Comparison of ENCODE assay signal across 26 cellular contexts in the genomic region with DNA sequence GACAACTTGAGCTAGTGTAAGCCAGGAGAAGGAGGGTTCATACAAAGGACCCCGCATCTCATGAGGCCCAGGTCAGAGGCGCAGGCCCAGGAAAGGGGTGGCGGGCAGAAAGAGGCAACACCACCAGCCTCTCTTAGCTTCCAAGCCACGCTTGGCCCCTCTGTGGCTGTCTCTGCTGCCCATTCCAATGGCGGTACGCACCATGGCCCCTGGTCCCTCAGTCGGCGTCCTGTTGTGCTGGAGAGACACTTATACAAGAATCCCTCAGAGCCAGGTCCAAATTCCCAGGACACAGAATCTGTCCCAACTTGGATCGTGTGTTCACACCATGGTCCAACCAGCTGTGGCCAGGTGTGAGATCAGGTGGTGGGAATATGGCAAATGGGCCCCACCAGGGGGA.
"Had no signal": no experiment of that assay in that cellular context is flagged by ENCODE, and none has a peak within 500 bp of the region (broad histone marks: within the 10 kb centered on the region; RNA-seq: fewer than 3 reads in every experiment).

No MANE protein-coding gene starts in this region.

- H3K9ac ChIP-seq: SK-N-SH had no signal

- H3K27ac ChIP-seq: ascending aorta, SJCRH30, WERI-Rb-1 had no signal

- H3K4me1 Mint-ChIP-seq: activated CD4-positive, alpha-beta memory T cell treated with anti-CD3 and anti-CD28 coated beads, Interleukin-2, amount 10 ng/mL, durations not matched to agents 7 days and 5 days had no signal

- DNase-seq: activated CD4-positive, alpha-beta memory T cell treated with anti-CD3 and anti-CD28 coated beads, Interleukin-2, amount 10 ng/mL, durations not matched to agents 7 days and 5 days; activated CD4-positive, alpha-beta T cell treated with anti-CD3 and anti-CD28 coated beads for 36 hours; activated CD4-positive, alpha-beta T cell treated with anti-CD3 and anti-CD28 coated beads, Interleukin-2, amount 50 U/mL, for 1 hour; activated naive CD4-positive, alpha-beta T cell treated with Interleukin-2 at 50 U/mL for 16 hours; activated naive CD8-positive, alpha-beta T cell treated with anti-CD3 and anti-CD28 coated beads, Interleukin-2, amount 50 U/mL, for 24 hours; activated T-cell treated with anti-CD3 and anti-CD28 coated beads for 4 hours; activated T-cell treated with anti-CD3 and anti-CD28 coated beads, Interleukin-2, amount 50 U/mL, for 48 hours; amniotic stem cell; NCI-H1105 treated with DMSO at 0.1 percent for 48 hours; NCI-H1436 treated with DMSO at 0.1 percent for 48 hours; NCI-H187; NCI-H2081; NCI-H510A treated with DMSO at 0.1 percent for 48 hours; NCI-H69; NK-92 treated with Interleukin-12 subunit alpha and Interleukin-12 subunit beta, amount 100 ng/mL, for 24 hours; OCI-M1; RPMI8226; SJCRH30; SK-N-SH; T-helper 1 cell; WERI-Rb-1 had no signal

- H3K4me2 ChIP-seq: SK-N-SH had no signal

- H3K4me1 ChIP-seq: ascending aorta, SJCRH30 had no signal

- H3K27me3 ChIP-seq: ascending aorta had no signal

- H3K9me3 Mint-ChIP-seq: activated CD4-positive, alpha-beta memory T cell treated with anti-CD3 and anti-CD28 coated beads, Interleukin-2, amount 10 ng/mL, durations not matched to agents 7 days and 5 days; activated naive CD4-positive, alpha-beta T cell treated with anti-CD3 and anti-CD28 coated beads, Interleukin-2, amount 50 U/mL, for 72 hours; activated naive CD8-positive, alpha-beta T cell treated with anti-CD3 and anti-CD28 coated beads, Interleukin-2, amount 50 U/mL, for 24 hours; activated T-helper 2 cell treated with anti-CD3 and anti-CD28 coated beads, Interferon-gamma antibody, Interleukin-2, Interleukin-4, amounts not matched to agents 10 μg/mL and 5 μg/mL and 100 μg/mL, durations not matched to agents 14 hours and 24 hours and 36 hours had no signal

- H3K27ac Mint-ChIP-seq: activated CD4-positive, alpha-beta memory T cell treated with anti-CD3 and anti-CD28 coated beads, Interleukin-2, amount 10 ng/mL, durations not matched to agents 7 days and 5 days; activated CD4-positive, alpha-beta T cell treated with anti-CD3 and anti-CD28 coated beads for 36 hours; activated naive CD8-positive, alpha-beta T cell treated with anti-CD3 and anti-CD28 coated beads, Interleukin-2, amount 50 U/mL, for 24 hours; activated T-helper 2 cell treated with anti-CD3 and anti-CD28 coated beads, Interferon-gamma antibody, Interleukin-2, Interleukin-4, amounts not matched to agents 10 μg/mL and 5 μg/mL and 100 μg/mL, durations not matched to agents 14 hours and 24 hours and 36 hours had no signal

- H3K9me3 ChIP-seq: ascending aorta, SJCRH30, SK-N-SH had no signal

- H3K36me3 Mint-ChIP-seq: activated naive CD4-positive, alpha-beta T cell treated with anti-CD3 and anti-CD28 coated beads, Interleukin-2, amount 50 U/mL, for 72 hours; brain had no signal

- H3K4me3 ChIP-seq: ascending aorta, SJCRH30 had no signal

- H3K4me3 Mint-ChIP-seq: activated CD4-positive, alpha-beta memory T cell treated with anti-CD3 and anti-CD28 coated beads, Interleukin-2, amount 10 ng/mL, durations not matched to agents 7 days and 5 days; activated CD4-positive, alpha-beta T cell treated with anti-CD3 and anti-CD28 coated beads for 36 hours; activated naive CD8-positive, alpha-beta T cell treated with anti-CD3 and anti-CD28 coated beads, Interleukin-2, amount 50 U/mL, for 24 hours had no signal

- H3K36me3 ChIP-seq: ascending aorta, SJCRH30, WERI-Rb-1 had no signal

- H3K27me3 Mint-ChIP-seq: activated CD4-positive, alpha-beta memory T cell treated with anti-CD3 and anti-CD28 coated beads, Interleukin-2, amount 10 ng/mL, durations not matched to agents 7 days and 5 days; activated naive CD8-positive, alpha-beta T cell treated with anti-CD3 and anti-CD28 coated beads, Interleukin-2, amount 50 U/mL, for 24 hours had no signal

- ATAC-seq: activated CD4-positive, alpha-beta T cell treated with anti-CD3 and anti-CD28 coated beads for 36 hours; activated naive CD4-positive, alpha-beta T cell treated with anti-CD3 and anti-CD28 coated beads, Interleukin-2, amount 50 U/mL, for 72 hours; activated naive CD8-positive, alpha-beta T cell treated with anti-CD3 and anti-CD28 coated beads, Interleukin-2, amount 50 U/mL, for 24 hours; Panc1 had no signal
